In the genomic region with DNA sequence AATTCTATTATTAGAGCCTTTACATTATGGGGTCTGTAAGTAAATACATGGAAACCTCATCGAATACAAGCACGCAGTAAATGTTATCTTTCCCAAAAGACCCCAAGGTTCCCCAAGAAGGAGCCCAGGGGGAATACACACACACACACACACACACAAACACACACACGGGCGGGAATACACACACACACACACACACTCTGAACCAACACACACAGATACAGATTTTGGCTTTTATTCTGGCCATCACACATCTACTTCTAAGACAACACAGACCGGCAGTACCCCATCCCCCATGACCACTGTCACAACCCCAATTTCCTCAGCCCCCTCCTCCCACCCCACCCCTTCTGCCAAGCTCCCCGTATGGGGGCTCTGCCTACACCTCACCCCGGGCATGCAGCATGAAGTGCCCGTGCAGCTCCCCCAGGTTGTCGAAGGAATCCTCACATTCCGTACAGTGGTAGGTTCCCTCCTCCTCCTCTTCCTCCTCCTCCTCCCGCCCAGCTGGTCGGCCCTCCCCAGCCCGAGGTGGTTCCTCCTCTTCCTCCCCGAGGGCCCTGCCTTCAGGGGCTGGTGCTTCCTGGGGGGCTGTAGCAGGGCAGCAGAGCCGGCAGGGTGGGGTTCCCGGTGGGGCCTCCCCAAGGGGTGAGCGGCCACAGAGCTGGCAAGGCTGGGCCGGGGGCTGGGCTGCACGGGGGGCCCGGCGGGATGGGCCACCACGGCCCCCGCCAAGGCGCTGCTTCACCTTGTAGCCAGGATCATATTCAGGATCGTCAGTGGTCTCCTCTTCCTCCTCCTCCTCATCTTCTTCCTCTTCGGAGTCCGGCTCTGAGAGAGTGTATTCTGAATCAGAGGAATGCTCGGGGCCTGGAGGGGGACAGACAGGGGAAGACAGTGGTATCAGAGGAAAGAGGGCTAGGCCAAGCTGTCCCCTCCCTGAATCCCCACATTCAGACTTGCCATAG, we compare ENCODE assay signal across 1 cellular context.
TF ChIP-seq lines count a peak whose summit lies in the region.

No MANE protein-coding gene starts in this region.

TF ChIP-seq in HEK293, 187 proteins besides CTCF, POLR2A, EP300 and RAD21 (continued from another document):
- TF ChIP-seq, protein P1, sequence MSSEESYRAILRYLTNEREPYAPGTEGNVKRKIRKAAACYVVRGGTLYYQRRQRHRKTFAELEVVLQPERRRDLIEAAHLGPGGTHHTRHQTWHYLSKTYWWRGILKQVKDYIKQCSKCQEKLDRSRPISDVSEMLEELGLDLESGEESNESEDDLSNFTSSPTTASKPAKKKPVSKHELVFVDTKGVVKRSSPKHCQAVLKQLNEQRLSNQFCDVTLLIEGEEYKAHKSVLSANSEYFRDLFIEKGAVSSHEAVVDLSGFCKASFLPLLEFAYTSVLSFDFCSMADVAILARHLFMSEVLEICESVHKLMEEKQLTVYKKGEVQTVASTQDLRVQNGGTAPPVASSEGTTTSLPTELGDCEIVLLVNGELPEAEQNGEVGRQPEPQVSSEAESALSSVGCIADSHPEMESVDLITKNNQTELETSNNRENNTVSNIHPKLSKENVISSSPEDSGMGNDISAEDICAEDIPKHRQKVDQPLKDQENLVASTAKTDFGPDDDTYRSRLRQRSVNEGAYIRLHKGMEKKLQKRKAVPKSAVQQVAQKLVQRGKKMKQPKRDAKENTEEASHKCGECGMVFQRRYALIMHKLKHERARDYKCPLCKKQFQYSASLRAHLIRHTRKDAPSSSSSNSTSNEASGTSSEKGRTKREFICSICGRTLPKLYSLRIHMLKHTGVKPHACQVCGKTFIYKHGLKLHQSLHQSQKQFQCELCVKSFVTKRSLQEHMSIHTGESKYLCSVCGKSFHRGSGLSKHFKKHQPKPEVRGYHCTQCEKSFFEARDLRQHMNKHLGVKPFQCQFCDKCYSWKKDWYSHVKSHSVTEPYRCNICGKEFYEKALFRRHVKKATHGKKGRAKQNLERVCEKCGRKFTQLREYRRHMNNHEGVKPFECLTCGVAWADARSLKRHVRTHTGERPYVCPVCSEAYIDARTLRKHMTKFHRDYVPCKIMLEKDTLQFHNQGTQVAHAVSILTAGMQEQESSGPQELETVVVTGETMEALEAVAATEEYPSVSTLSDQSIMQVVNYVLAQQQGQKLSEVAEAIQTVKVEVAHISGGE (tag by site-specific recombination; conservative IDR thresholded peaks at IDR 0.05; ENCODE audit: low read depth): no peak
- peak; percentile 50 for TF ChIP-seq SP2 (tag by site-specific recombination; IDR thresholded peaks at IDR 0.05)
- no peak for TF ChIP-seq ZNF707 (tag by site-specific recombination; IDR thresholded peaks at IDR 0.05)
- TF ChIP-seq, protein P2, sequence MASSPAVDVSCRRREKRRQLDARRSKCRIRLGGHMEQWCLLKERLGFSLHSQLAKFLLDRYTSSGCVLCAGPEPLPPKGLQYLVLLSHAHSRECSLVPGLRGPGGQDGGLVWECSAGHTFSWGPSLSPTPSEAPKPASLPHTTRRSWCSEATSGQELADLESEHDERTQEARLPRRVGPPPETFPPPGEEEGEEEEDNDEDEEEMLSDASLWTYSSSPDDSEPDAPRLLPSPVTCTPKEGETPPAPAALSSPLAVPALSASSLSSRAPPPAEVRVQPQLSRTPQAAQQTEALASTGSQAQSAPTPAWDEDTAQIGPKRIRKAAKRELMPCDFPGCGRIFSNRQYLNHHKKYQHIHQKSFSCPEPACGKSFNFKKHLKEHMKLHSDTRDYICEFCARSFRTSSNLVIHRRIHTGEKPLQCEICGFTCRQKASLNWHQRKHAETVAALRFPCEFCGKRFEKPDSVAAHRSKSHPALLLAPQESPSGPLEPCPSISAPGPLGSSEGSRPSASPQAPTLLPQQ (tag by site-specific recombination; IDR thresholded peaks at IDR 0.05): no peak
- TF ChIP-seq ZNF843 (tag by site-specific recombination; IDR thresholded peaks at IDR 0.05): no peak
- no peak for TF ChIP-seq HOXA7 (CRISPR knock-in tag; IDR thresholded peaks at IDR 0.05; ENCODE audit: borderline replicate concordance)
- no peak for TF ChIP-seq MZF1 (tag by site-specific recombination; IDR thresholded peaks at IDR 0.05; ENCODE audit: borderline replicate concordance)
